Comparison of ENCODE assay signal across 11 cellular contexts in the genomic region with DNA sequence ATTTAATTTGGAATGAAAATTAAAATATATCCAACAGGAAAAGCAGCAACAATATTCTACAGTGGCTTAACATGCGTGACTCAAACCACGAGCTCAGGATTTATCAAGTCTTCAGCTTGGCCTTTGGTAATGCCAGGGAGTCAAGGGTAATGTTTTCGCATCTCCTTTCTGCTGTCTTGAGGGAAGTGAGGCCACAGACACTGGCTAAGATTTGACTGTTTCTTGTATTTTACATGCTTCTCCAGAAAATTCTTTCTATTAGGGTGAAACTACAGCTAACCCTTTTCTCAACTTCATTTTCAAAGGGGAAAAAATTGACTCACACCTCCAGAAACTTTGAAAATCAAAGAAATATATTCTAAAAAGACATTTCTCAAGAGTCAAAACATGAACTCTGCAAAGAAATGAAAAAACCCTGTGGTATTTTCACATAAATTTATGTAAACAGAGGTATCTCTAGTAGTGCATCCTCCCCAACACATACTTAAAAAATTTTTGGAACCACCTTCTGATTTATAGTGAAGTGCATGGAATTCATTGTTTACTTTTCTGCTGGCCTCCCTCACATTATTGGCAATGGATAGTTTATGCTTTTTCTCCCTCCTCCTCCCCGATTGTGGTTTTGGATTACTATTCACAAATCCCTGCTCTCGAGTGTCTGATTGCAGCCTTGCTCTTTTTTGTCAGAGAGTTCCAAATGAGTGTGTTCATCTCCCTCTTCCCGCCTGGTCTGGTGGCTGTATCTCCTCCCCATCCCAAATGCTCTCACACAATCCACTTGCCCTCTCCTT. TPM values are rescaled to one million over a fixed set of nuclear protein-coding genes. Genes with fewer than 3 reads are reported as not detected.
DNase-seq lines count a peak whose midpoint lies in the region; ATAC-seq, FAIRE-seq and TF ChIP-seq lines count a peak whose summit lies in the region.
"Had no signal": no experiment of that assay in that cellular context is flagged by ENCODE, and none has a peak within 500 bp of the region (broad histone marks: within the 10 kb centered on the region; RNA-seq: fewer than 3 reads in every experiment).

No MANE protein-coding gene starts in this region.

- DNase-seq in A549 (ENCODE audit: low read depth in 1 of 2, low spot score in 1 of 2) (no peak), EL (peak; percentile 79), hepatic stellate cell (ENCODE audit: low spot score) (peak; percentile 14), islet precursor cell (no peak), uterus (no peak)
- DNase-seq: heart left ventricle, Karpas-422, stomach had no signal

- TF ChIP-seq EP300 in A549 (IDR thresholded peaks at IDR 0.05): no peak

- no peak for TF ChIP-seq RAD21 in A549 (conservative IDR thresholded peaks at IDR 0.05 in 1 of 2, IDR thresholded peaks at IDR 0.05 in 1 of 2)

- 53% methylated on average over 6 of the region's 6 CpGs for WGBS in A549 (ENCODE audit: missing lambda C conversion rate)

- no peaks in the 10 kb centered on the region for H3K27me3 ChIP-seq in uterus
- H3K27me3 ChIP-seq: heart left ventricle, stomach had no signal

- CTCF ChIA-PET in A549 (lab: Yijun Ruan, JAX): interaction anchor here (0.6 kb wide), 1 partner anchor 80 kb away, joined by 3 read pairs; no protein-coding TSS in a partner anchor

- POLR2A ChIA-PET in A549 (lab: Yijun Ruan, JAX): no interaction called here

- H3K4me2 ChIP-seq in A549: peak overlapping the region; percentile 25; the same call in 1 of the 3 replicates

- H3K4me3 ChIP-seq in A549 (no peak overlapping the region), uterus (no peak overlapping the region)
- H3K4me3 ChIP-seq: heart left ventricle, stomach had no signal

- H3K36me3 ChIP-seq in uterus: no peaks in the 10 kb centered on the region
- H3K36me3 ChIP-seq: stomach had no signal

- no peak for TF ChIP-seq CTCF in A549 (IDR thresholded peaks at IDR 0.05)
- TF ChIP-seq CTCF in uterus (IDR thresholded peaks at IDR 0.05): no peak

- FAIRE-seq in A549 (lab: Jason Lieb, UNC): no peak

- TF ChIP-seq POLR2A in A549 (IDR thresholded peaks at IDR 0.05; ENCODE audit: low read length) (no peak), uterus (IDR thresholded peaks at IDR 0.05) (no peak)

- ATAC-seq in A549 (no peak), SK-N-SH treated with all-trans-retinoic acid at 6 μM for 48 hours (peak; percentile 38; the same call in 2 of the 3 replicates), GM21447 (IDR thresholded peaks at IDR 0.05; ENCODE audit: unreplicated experiment) (no peak), HG02642 (IDR thresholded peaks at IDR 0.05; ENCODE audit: poor library complexity, unreplicated experiment) (no peak)
- ATAC-seq: heart left ventricle had no signal

- intact Hi-C loops in uterus (cut with DNase I; ENCODE audit: low total_unique reads): no loop called here

- H3K27ac ChIP-seq in A549: peak overlapping the region in 1 of 2 experiments; percentile 18; a peak in 1 of 6 replicates
- H3K27ac ChIP-seq in uterus: no peak overlapping the region
- H3K27ac ChIP-seq: heart left ventricle, stomach had no signal

- H3K4me1 ChIP-seq in A549: peaks cover 43% of the 10 kb centered on the region
- no peaks in the 10 kb centered on the region for H3K4me1 ChIP-seq in uterus

- H3K9me3 ChIP-seq in A549: no peaks in the 10 kb centered on the region
- H3K9me3 ChIP-seq in uterus: no peaks in the 10 kb centered on the region
- H3K9me3 ChIP-seq: heart left ventricle, stomach had no signal

TF ChIP-seq in A549, 52 proteins besides CTCF, POLR2A, EP300 and RAD21:
- TF ChIP-seq MAZ (IDR thresholded peaks at IDR 0.05; ENCODE audit: borderline replicate concordance, low read depth, low read length) (no peak), ESRRA (IDR thresholded peaks at IDR 0.05; ENCODE audit: borderline replicate concordance, low read length) (no peak), CBX2 (IDR thresholded peaks at IDR 0.05; ENCODE audit: borderline replicate concordance, low read depth) (no peak), NR3C1 (IDR thresholded peaks at IDR 0.05) (no peak), RARB (CRISPR knock-in tag; IDR thresholded peaks at IDR 0.05) (no peak), TFCP2L1 (CRISPR knock-in tag; IDR thresholded peaks at IDR 0.05) (no peak), BHLHE40 (IDR thresholded peaks at IDR 0.05; ENCODE audit: low read depth, low read length) (no peak), HOXA7 (CRISPR knock-in tag; IDR thresholded peaks at IDR 0.05) (no peak), ZC3H11A (IDR thresholded peaks at IDR 0.05) (no peak), ZNF302 (CRISPR knock-in tag; IDR thresholded peaks at IDR 0.05) (no peak)
- TF ChIP-seq, protein P1, sequence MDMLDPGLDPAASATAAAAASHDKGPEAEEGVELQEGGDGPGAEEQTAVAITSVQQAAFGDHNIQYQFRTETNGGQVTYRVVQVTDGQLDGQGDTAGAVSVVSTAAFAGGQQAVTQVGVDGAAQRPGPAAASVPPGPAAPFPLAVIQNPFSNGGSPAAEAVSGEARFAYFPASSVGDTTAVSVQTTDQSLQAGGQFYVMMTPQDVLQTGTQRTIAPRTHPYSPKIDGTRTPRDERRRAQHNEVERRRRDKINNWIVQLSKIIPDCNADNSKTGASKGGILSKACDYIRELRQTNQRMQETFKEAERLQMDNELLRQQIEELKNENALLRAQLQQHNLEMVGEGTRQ (IDR thresholded peaks at IDR 0.05): no peak
- TF ChIP-seq, protein P2, sequence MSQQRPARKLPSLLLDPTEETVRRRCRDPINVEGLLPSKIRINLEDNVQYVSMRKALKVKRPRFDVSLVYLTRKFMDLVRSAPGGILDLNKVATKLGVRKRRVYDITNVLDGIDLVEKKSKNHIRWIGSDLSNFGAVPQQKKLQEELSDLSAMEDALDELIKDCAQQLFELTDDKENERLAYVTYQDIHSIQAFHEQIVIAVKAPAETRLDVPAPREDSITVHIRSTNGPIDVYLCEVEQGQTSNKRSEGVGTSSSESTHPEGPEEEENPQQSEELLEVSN (IDR thresholded peaks at IDR 0.05; ENCODE audit: borderline replicate concordance, low read depth): no peak

TF ChIP-seq in SK-N-SH treated with all-trans-retinoic acid at 6 μM for 48 hours, 23 proteins besides CTCF, POLR2A, EP300 and RAD21 (continues in another document):
- no peak for TF ChIP-seq ZFP30 (CRISPR knock-in tag; IDR thresholded peaks at IDR 0.05)
- TF ChIP-seq, protein P3, sequence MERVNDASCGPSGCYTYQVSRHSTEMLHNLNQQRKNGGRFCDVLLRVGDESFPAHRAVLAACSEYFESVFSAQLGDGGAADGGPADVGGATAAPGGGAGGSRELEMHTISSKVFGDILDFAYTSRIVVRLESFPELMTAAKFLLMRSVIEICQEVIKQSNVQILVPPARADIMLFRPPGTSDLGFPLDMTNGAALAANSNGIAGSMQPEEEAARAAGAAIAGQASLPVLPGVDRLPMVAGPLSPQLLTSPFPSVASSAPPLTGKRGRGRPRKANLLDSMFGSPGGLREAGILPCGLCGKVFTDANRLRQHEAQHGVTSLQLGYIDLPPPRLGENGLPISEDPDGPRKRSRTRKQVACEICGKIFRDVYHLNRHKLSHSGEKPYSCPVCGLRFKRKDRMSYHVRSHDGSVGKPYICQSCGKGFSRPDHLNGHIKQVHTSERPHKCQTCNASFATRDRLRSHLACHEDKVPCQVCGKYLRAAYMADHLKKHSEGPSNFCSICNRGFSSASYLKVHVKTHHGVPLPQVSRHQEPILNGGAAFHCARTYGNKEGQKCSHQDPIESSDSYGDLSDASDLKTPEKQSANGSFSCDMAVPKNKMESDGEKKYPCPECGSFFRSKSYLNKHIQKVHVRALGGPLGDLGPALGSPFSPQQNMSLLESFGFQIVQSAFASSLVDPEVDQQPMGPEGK (CRISPR knock-in tag; IDR thresholded peaks at IDR 0.05; ENCODE audit: borderline replicate concordance): no peak
- no peak for TF ChIP-seq OSR1 (CRISPR knock-in tag; IDR thresholded peaks at IDR 0.05)
- no peak for TF ChIP-seq RARB (CRISPR knock-in tag; IDR thresholded peaks at IDR 0.05)
- no peak for TF ChIP-seq SNAI2 (CRISPR knock-in tag; IDR thresholded peaks at IDR 0.05)
- TF ChIP-seq, protein P4, sequence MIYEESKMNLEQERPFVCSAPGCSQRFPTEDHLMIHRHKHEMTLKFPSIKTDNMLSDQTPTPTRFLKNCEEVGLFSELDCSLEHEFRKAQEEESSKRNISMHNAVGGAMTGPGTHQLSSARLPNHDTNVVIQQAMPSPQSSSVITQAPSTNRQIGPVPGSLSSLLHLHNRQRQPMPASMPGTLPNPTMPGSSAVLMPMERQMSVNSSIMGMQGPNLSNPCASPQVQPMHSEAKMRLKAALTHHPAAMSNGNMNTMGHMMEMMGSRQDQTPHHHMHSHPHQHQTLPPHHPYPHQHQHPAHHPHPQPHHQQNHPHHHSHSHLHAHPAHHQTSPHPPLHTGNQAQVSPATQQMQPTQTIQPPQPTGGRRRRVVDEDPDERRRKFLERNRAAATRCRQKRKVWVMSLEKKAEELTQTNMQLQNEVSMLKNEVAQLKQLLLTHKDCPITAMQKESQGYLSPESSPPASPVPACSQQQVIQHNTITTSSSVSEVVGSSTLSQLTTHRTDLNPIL (CRISPR knock-in tag; IDR thresholded peaks at IDR 0.05; ENCODE audit: low read depth): no peak
- TF ChIP-seq, protein P5, sequence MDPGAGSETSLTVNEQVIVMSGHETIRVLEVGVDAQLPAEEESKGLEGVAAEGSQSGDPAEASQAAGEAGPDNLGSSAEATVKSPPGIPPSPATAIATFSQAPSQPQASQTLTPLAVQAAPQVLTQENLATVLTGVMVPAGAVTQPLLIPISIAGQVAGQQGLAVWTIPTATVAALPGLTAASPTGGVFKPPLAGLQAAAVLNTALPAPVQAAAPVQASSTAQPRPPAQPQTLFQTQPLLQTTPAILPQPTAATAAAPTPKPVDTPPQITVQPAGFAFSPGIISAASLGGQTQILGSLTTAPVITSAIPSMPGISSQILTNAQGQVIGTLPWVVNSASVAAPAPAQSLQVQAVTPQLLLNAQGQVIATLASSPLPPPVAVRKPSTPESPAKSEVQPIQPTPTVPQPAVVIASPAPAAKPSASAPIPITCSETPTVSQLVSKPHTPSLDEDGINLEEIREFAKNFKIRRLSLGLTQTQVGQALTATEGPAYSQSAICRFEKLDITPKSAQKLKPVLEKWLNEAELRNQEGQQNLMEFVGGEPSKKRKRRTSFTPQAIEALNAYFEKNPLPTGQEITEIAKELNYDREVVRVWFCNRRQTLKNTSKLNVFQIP (CRISPR knock-in tag; IDR thresholded peaks at IDR 0.05; ENCODE audit: borderline replicate concordance, low read depth): no peak
- no peak for TF ChIP-seq BACH2 (CRISPR knock-in tag; IDR thresholded peaks at IDR 0.05; ENCODE audit: borderline replicate concordance)
- TF ChIP-seq ESRRG (CRISPR knock-in tag; IDR thresholded peaks at IDR 0.05): no peak

RNA-seq across cellular contexts. Expression of a gene that starts 48.7 kb away (rescaled TPM):
- polyA plus RNA-seq in A549 (2011; rRNA removed) (0.17 and 0.37 TPM in 2 replicates), A549 (2017; fragmentation: RNase III; extraction: RNeasy Plus Mini Kit Qiagen cat#74134 plus additional on column Dnase treatment) (0.21 to 0.31 TPM (median 0.27 TPM) in 3 replicates)
- 0.03 TPM in 2 replicates for polyA plus RNA-seq in A549 (2012; cell fraction: cytosol; rRNA removed)
- polyA plus RNA-seq in A549 (2012; cell fraction: nucleus; rRNA removed): 0.09 and 0.11 TPM in 2 replicates
- polyA minus RNA-seq in A549 (2011; rRNA and poly(A)+ RNA removed): 0.29 and 0.58 TPM in 2 replicates
- total RNA-seq in uterus: 10 to 100 TPM in 1 of 4 donors, 1 to 10 TPM in 3; 1.8 to 36.3 (median 5.0) TPM

Comparison
In these comparisons a context has a peak if more than half of its experiments do, and no peak if none do; other contexts are left out.
1. DNase-seq: peak in EL (single experiment) and hepatic stellate cell (single experiment); none in A549 (0 of 2), islet precursor cell (single experiment) and uterus (0 of 2).